In genomic region chr17:3718251-3718650, GRCh38 we compare ENCODE assay signal across 18 cellular contexts. TPM values are rescaled to one million over a fixed set of nuclear protein-coding genes. Genes with fewer than 3 reads are reported as not detected.
"Had no signal": no experiment of that assay in that cellular context is flagged by ENCODE, and none has a peak within 500 bp of the region (broad histone marks: within the 10 kb centered on the region; RNA-seq: fewer than 3 reads in every experiment).

No MANE protein-coding gene starts in this region.

- H3K27ac ChIP-seq: adrenal gland, left lung, right atrium auricular region, tibial nerve, vagina had no signal

- H3K4me3 ChIP-seq: adrenal gland, left lung, right atrium auricular region, tibial nerve, vagina had no signal

- H3K4me3 Mint-ChIP-seq: memory B cell had no signal

- H3K9me3 ChIP-seq: adrenal gland, left lung, right atrium auricular region, tibial nerve, vagina had no signal

- H3K27me3 Mint-ChIP-seq: memory B cell; naive thymus-derived CD8-positive, alpha-beta T cell had no signal

- DNase-seq: activated CD4-positive, alpha-beta T cell treated with anti-CD3 and anti-CD28 coated beads, Interleukin-2, amount 50 U/mL, for 48 hours; activated naive CD4-positive, alpha-beta T cell; adrenal gland; erythroblast; hippocampal formation; kidney; left lung; naive thymus-derived CD8-positive, alpha-beta T cell; occipital lobe; small intestine; stimulated activated CD4-positive, alpha-beta T cell treated with anti-CD3 and anti-CD28 coated beads, Interleukin-4, amount 100 ng/mL, for 4 hours; stimulated activated CD8-positive, alpha-beta memory T cell treated with anti-CD3 and anti-CD28 coated beads, Interleukin-4, amount 100 ng/mL, for 48 hours; stimulated activated naive CD4-positive, alpha-beta T cell treated with Interleukin-2 at 50 U/mL for 16 hours; substantia nigra had no signal

- H3K27ac Mint-ChIP-seq: memory B cell had no signal

- H3K27me3 ChIP-seq: adrenal gland, left lung, right atrium auricular region, tibial nerve, vagina had no signal

- H3K9me3 Mint-ChIP-seq: memory B cell; naive thymus-derived CD8-positive, alpha-beta T cell had no signal

- ATAC-seq: left lung; naive thymus-derived CD8-positive, alpha-beta T cell had no signal

- FAIRE-seq: kidney, small intestine had no signal

RNA-seq across cellular contexts. Expression of gene HASPIN, which starts 5.5 kb away (rescaled TPM):
- total RNA-seq: right atrium auricular region had no signal
